ENCODE assay signal across 1 cellular context in the genomic region with DNA sequence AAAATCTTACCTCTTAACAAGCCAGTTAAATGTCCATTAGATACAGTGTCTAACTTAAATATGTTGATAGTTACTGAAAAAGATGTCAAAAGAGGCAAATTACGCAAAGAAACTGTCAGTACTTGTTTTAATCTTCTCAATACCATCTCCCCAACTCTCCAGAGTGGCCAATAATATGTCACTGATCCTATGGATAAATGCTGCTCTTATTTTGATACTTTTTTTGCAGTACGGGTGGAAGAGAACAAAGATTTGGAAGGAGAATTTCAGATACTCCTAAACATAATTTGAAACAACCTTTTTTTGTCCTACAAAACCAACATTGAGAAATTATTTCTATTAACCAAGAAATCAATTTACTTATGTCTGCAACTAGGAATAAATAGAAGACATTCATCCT.
TF ChIP-seq lines count a peak whose summit lies in the region.

No MANE protein-coding gene starts in this region.

TF ChIP-seq in WTC11, 78 proteins besides CTCF, POLR2A, EP300 and RAD21 (continued from another document):
- TF ChIP-seq, protein P1, sequence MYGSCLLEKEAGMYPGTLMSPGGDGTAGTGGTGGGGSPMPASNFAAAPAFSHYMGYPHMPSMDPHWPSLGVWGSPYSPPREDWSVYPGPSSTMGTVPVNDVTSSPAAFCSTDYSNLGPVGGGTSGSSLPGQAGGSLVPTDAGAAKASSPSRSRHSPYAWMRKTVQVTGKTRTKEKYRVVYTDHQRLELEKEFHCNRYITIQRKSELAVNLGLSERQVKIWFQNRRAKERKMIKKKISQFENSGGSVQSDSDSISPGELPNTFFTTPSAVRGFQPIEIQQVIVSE (CRISPR knock-in tag; IDR thresholded peaks at IDR 0.05; ENCODE audit: borderline replicate concordance): no peak
- TF ChIP-seq ZNF232 (CRISPR knock-in tag; IDR thresholded peaks at IDR 0.05) (no peak), MAX (CRISPR knock-in tag; IDR thresholded peaks at IDR 0.05) (no peak), GABPB1 (CRISPR knock-in tag; IDR thresholded peaks at IDR 0.05) (no peak), ZNF219 (CRISPR knock-in tag; IDR thresholded peaks at IDR 0.05; ENCODE audit: borderline replicate concordance) (no peak)
- TF ChIP-seq, protein P2, sequence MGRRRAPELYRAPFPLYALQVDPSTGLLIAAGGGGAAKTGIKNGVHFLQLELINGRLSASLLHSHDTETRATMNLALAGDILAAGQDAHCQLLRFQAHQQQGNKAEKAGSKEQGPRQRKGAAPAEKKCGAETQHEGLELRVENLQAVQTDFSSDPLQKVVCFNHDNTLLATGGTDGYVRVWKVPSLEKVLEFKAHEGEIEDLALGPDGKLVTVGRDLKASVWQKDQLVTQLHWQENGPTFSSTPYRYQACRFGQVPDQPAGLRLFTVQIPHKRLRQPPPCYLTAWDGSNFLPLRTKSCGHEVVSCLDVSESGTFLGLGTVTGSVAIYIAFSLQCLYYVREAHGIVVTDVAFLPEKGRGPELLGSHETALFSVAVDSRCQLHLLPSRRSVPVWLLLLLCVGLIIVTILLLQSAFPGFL (CRISPR knock-in tag; IDR thresholded peaks at IDR 0.05; ENCODE audit: borderline replicate concordance): no peak
